7 cellular contexts compared by ENCODE assay signal in the genomic region with DNA sequence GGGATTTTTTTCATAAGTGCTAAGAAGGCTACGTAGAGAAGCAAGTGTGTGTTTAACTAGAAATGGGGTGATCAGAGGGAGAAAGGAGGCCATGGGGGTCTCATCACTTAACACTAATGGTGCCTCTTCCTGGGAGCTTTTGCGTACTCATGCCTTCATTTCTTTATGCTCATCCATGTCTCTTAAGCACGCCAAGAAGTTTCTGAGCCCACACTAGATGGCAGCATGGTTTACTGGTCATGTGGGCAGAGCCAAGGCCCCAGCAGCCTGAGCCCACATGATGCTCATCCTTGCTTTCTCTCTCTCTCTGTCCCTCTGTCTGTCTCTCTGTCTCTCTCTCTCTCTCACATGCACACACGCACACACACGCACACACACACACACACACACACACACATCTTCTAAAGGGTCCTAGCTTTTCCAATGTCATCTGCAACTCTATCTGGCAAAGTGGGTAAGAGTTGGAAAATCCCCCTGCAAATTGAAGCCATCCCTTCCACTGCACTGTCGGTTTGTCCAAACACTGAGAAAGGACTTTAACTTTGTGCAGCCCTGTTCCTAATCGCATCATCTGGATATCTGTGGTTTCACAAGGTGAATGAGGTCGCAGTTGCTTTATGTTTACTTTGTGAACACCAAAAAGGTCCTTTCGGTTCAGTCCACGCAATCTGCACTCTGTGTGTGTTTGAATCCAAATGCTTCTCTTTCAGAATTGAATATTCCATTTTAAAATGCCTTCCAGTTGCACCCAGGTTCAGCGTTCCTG.
DNase-seq lines count a peak whose midpoint lies in the region; ATAC-seq and TF ChIP-seq lines count a peak whose summit lies in the region.

No MANE protein-coding gene starts in this region.

- DNase-seq in PC-3 (peak; percentile 72), fibroblast of gingiva (ENCODE audit: low read depth) (peak; percentile 76), osteocyte (ENCODE audit: extremely low spot score, unreplicated experiment) (no peak)
- no peak for DNase-seq in activated CD8-positive, alpha-beta T cell treated with anti-CD3 and anti-CD28 coated beads, Interleukin-2, amount 10 ng/mL, durations not matched to agents 7 days and 5 days

- H3K4me3 Mint-ChIP-seq in osteocyte (ENCODE audit: unreplicated experiment) = no peak overlapping the region
- H3K4me3 Mint-ChIP-seq in activated CD8-positive, alpha-beta T cell treated with anti-CD3 and anti-CD28 coated beads, Interleukin-2, amount 10 ng/mL, durations not matched to agents 7 days and 5 days = no peak overlapping the region

- no peaks in the 10 kb centered on the region for H3F3A ChIP-seq in PC-3 (ENCODE audit: low read length, unreplicated experiment)

- peaks cover 15% of the 10 kb centered on the region for H3K4me1 ChIP-seq in PC-3 (ENCODE audit: insufficient read depth, low read length)

- no peaks in the 10 kb centered on the region for H4K20me1 ChIP-seq in PC-3 (ENCODE audit: low read length)

- intact Hi-C loops in PC-3 (cut with micrococcal nuclease) = loop anchor here (2.0 to 10.0 kb wide), 2 partner anchors 138 to 228 kb away; no protein-coding TSS in a partner anchor

- H3K36me3 Mint-ChIP-seq in osteocyte (ENCODE audit: unreplicated experiment) = no peaks in the 10 kb centered on the region
- H3K36me3 Mint-ChIP-seq in activated CD8-positive, alpha-beta T cell treated with anti-CD3 and anti-CD28 coated beads, Interleukin-2, amount 10 ng/mL, durations not matched to agents 7 days and 5 days (ENCODE audit: low read depth) = no peaks in the 10 kb centered on the region

- no peaks in the 10 kb centered on the region for H3K27me3 ChIP-seq in PC-3 (ENCODE audit: low read length)

- H3K27ac ChIP-seq in PC-3 (ENCODE audit: low read length) = no peak overlapping the region

- peaks cover 3% of the 10 kb centered on the region for H3K27me3 Mint-ChIP-seq in osteocyte (ENCODE audit: unreplicated experiment)
- H3K27me3 Mint-ChIP-seq in activated CD8-positive, alpha-beta T cell treated with anti-CD3 and anti-CD28 coated beads, Interleukin-2, amount 10 ng/mL, durations not matched to agents 7 days and 5 days (ENCODE audit: low read depth) = no peaks in the 10 kb centered on the region

- CTCF ChIA-PET in PC-3 (lab: Charles Lee) = interaction anchor here (0.6 to 0.7 kb wide), 4 partner anchors 15 to 238 kb away, joined by 3 to 4 read pairs (median 4); no protein-coding TSS in a partner anchor
- CTCF ChIA-PET in activated CD8-positive, alpha-beta T cell treated with anti-CD3 and anti-CD28 coated beads, Interleukin-2, amount 10 ng/mL, durations not matched to agents 7 days and 5 days (lab: Charles Lee) = no interaction called here

- peak; percentile 64 for ATAC-seq in HG02763 (IDR thresholded peaks at IDR 0.05; ENCODE audit: unreplicated experiment)
- peak; percentile 83 for ATAC-seq in PC-3
- ATAC-seq in activated CD8-positive, alpha-beta T cell treated with anti-CD3 and anti-CD28 coated beads, Interleukin-2, amount 10 ng/mL, durations not matched to agents 7 days and 5 days = no peak
- no peak for ATAC-seq in HG03045 (IDR thresholded peaks at IDR 0.05; ENCODE audit: unreplicated experiment)

- TF ChIP-seq CTCF in GM12874 (IDR thresholded peaks at IDR 0.05; ENCODE audit: insufficient read depth, low read depth, low read length) = peak; percentile 49
- peak; percentile 68 for TF ChIP-seq CTCF in PC-3 (conservative IDR thresholded peaks at IDR 0.05; ENCODE audit: low read depth, low read length)
- TF ChIP-seq CTCF in osteocyte (IDR thresholded peaks at IDR 0.05) = peak; percentile 59

- no peak overlapping the region for H3K9ac ChIP-seq in PC-3 (ENCODE audit: low read length)

- H3K9me2 ChIP-seq in PC-3 (replicated peaks; ENCODE audit: low read length) = no peaks in the 10 kb centered on the region

- H3K79me2 ChIP-seq in PC-3 (ENCODE audit: low read length) = no peaks in the 10 kb centered on the region

- H3K9me3 ChIP-seq in PC-3 (ENCODE audit: low read length) = no peaks in the 10 kb centered on the region

- peak overlapping the region; percentile 19; the same call in 1 of the 2 replicates for H2AFZ ChIP-seq in PC-3 (ENCODE audit: low read length)

- H3K36me3 ChIP-seq in PC-3 (ENCODE audit: low read depth, low read length) = no peaks in the 10 kb centered on the region

- POLR2A ChIA-PET in PC-3 (lab: Charles Lee; ENCODE audit: unreplicated experiment) = no interaction called here
- POLR2A ChIA-PET in activated CD8-positive, alpha-beta T cell treated with anti-CD3 and anti-CD28 coated beads, Interleukin-2, amount 10 ng/mL, durations not matched to agents 7 days and 5 days (lab: Charles Lee) = no interaction called here

- H3K4me3 ChIP-seq in PC-3 (ENCODE audit: low read length) = no peak overlapping the region

- no TSS peak for BruUV-seq in PC-3 (replicated peaks; lab: Mats Ljungman, UMichigan)

- H3K9me3 Mint-ChIP-seq in osteocyte (ENCODE audit: unreplicated experiment) = no peaks in the 10 kb centered on the region
- H3K9me3 Mint-ChIP-seq in activated CD8-positive, alpha-beta T cell treated with anti-CD3 and anti-CD28 coated beads, Interleukin-2, amount 10 ng/mL, durations not matched to agents 7 days and 5 days (ENCODE audit: insufficient read depth) = no peaks in the 10 kb centered on the region

- H3K4me1 Mint-ChIP-seq in osteocyte (ENCODE audit: unreplicated experiment) = peaks cover 19% of the 10 kb centered on the region
- no peaks in the 10 kb centered on the region for H3K4me1 Mint-ChIP-seq in activated CD8-positive, alpha-beta T cell treated with anti-CD3 and anti-CD28 coated beads, Interleukin-2, amount 10 ng/mL, durations not matched to agents 7 days and 5 days (ENCODE audit: low read depth)

- no peak overlapping the region for H3K4me2 ChIP-seq in PC-3 (ENCODE audit: low read length)

- no peak overlapping the region for H3K27ac Mint-ChIP-seq in osteocyte (ENCODE audit: unreplicated experiment)
- no peak overlapping the region for H3K27ac Mint-ChIP-seq in activated CD8-positive, alpha-beta T cell treated with anti-CD3 and anti-CD28 coated beads, Interleukin-2, amount 10 ng/mL, durations not matched to agents 7 days and 5 days

Comparison
In these comparisons a context has a peak if more than half of its experiments do, and no peak if none do; other contexts are left out.
1. ATAC-seq: peak in HG02763 (single experiment) and PC-3 (single experiment); none in activated CD8-positive, alpha-beta T cell treated with anti-CD3 and anti-CD28 coated beads, Interleukin-2, amount 10 ng/mL, durations not matched to agents 7 days and 5 days (single experiment) and HG03045 (single experiment).
2. DNase-seq: peak in PC-3 (single experiment) and fibroblast of gingiva (single experiment); none in osteocyte (single experiment) and activated CD8-positive, alpha-beta T cell treated with anti-CD3 and anti-CD28 coated beads, Interleukin-2, amount 10 ng/mL, durations not matched to agents 7 days and 5 days (single experiment).
3. Peak in every context shown above with its lines, with median percentiles within 50 percentile points of each other: CTCF ChIP-seq.